Comparison of ENCODE assay signal across 30 cellular contexts in genomic region chr6:7515363-7515762, GRCh38. TPM values are rescaled to one million over a fixed set of nuclear protein-coding genes. Genes with fewer than 3 reads are reported as not detected.
"Had no signal": no experiment of that assay in that cellular context is flagged by ENCODE, and none has a peak within 500 bp of the region (broad histone marks: within the 10 kb centered on the region; RNA-seq: fewer than 3 reads in every experiment).

No MANE protein-coding gene starts in this region.

- H3K4me1 ChIP-seq: gastroesophageal sphincter, heart right ventricle had no signal

- H3K27ac Mint-ChIP-seq: activated CD4-positive, alpha-beta memory T cell treated with anti-CD3 and anti-CD28 coated beads for 36 hours; activated CD4-positive, alpha-beta T cell treated with anti-CD3 and anti-CD28 coated beads for 36 hours; activated CD4-positive, alpha-beta T cell treated with anti-CD3 and anti-CD28 coated beads, Interleukin-2, amount 10 ng/mL, durations not matched to agents 24 days and 14 days; activated naive CD8-positive, alpha-beta T cell; activated T-cell treated with anti-CD3 and anti-CD28 coated beads, Interleukin-2, amount 50 U/mL, for 24 hours; activated T-cell treated with anti-CD3 and anti-CD28 coated beads, Interleukin-2, amount 50 U/mL, for 72 hours; dendritic cell treated with granulocyte-macrophage colony-stimulating factor and Interleukin-4, amounts not matched to agents 40 ng/mL and 50 ng/mL, for 4 days; endodermal cell had no signal

- ATAC-seq: activated CD4-positive, alpha-beta T cell treated with anti-CD3 and anti-CD28 coated beads for 36 hours; activated T-cell treated with anti-CD3 and anti-CD28 coated beads, Interleukin-2, amount 50 U/mL, for 72 hours; gastroesophageal sphincter; heart right ventricle had no signal

- H3K27ac ChIP-seq: brain microvascular endothelial cell, cardiac muscle cell, coronary artery, dorsolateral prefrontal cortex, gastroesophageal sphincter, heart right ventricle, hepatocyte had no signal

- H3K27me3 ChIP-seq: brain microvascular endothelial cell, cardiac muscle cell, hepatocyte had no signal

- H3K36me3 ChIP-seq: brain microvascular endothelial cell, cardiac muscle cell, gastroesophageal sphincter, heart right ventricle had no signal

- H3K36me3 Mint-ChIP-seq: activated CD4-positive, alpha-beta memory T cell treated with anti-CD3 and anti-CD28 coated beads for 36 hours; activated naive CD8-positive, alpha-beta T cell had no signal

- DNase-seq: activated CD4-positive, alpha-beta memory T cell treated with anti-CD3 and anti-CD28 coated beads for 36 hours; activated CD4-positive, alpha-beta T cell treated with anti-CD3 and anti-CD28 coated beads for 36 hours; activated CD4-positive, alpha-beta T cell treated with anti-CD3 and anti-CD28 coated beads, Interleukin-2, amount 10 ng/mL, durations not matched to agents 24 days and 14 days; activated CD4-positive, CD25-positive, alpha-beta regulatory T cell; activated CD4-positive, CD25-positive, alpha-beta regulatory T cell treated with anti-CD3 and anti-CD28 coated beads, Interleukin-2, amount 50 U/mL, for 72 hours; activated CD8-positive, alpha-beta memory T cell treated with anti-CD3 and anti-CD28 coated beads, Interleukin-2, amount 50 U/mL, for 48 hours; activated effector memory CD4-positive, alpha-beta T cell treated with Interleukin-2 at 50 U/mL for 16 hours; activated gamma-delta T cell treated with Interleukin-2 at 50 U/mL for 16 hours; activated naive CD4-positive, alpha-beta T cell treated with anti-CD3 and anti-CD28 coated beads, Interleukin-2, amount 50 U/mL, for 16 hours; activated naive CD4-positive, alpha-beta T cell treated with Interleukin-2 at 50 U/mL for 16 hours; activated T-cell treated with anti-CD3 and anti-CD28 coated beads for 4 hours; activated T-cell treated with anti-CD3 and anti-CD28 coated beads, Interleukin-2, amount 50 U/mL, for 24 hours; activated T-cell treated with anti-CD3 and anti-CD28 coated beads, Interleukin-2, amount 50 U/mL, for 72 hours; amniotic stem cell; anterior cingulate cortex; brain microvascular endothelial cell; dorsolateral prefrontal cortex; effector memory CD4-positive, alpha-beta T cell; endodermal cell; erythroblast; foreskin melanocyte; heart right ventricle; T-helper 2 cell had no signal

- H3K4me1 Mint-ChIP-seq: activated CD4-positive, alpha-beta T cell treated with anti-CD3 and anti-CD28 coated beads for 36 hours; activated CD4-positive, alpha-beta T cell treated with anti-CD3 and anti-CD28 coated beads, Interleukin-2, amount 10 ng/mL, durations not matched to agents 24 days and 14 days; central memory CD8-positive, alpha-beta T cell had no signal

- H3K9me3 ChIP-seq: gastroesophageal sphincter, heart right ventricle had no signal

- H3K4me3 ChIP-seq: cardiac muscle cell, coronary artery, dorsolateral prefrontal cortex, gastroesophageal sphincter, heart right ventricle, hepatocyte had no signal

- H3K4me3 Mint-ChIP-seq: activated CD4-positive, alpha-beta memory T cell treated with anti-CD3 and anti-CD28 coated beads for 36 hours; activated CD4-positive, alpha-beta T cell treated with anti-CD3 and anti-CD28 coated beads for 36 hours; activated CD4-positive, alpha-beta T cell treated with anti-CD3 and anti-CD28 coated beads, Interleukin-2, amount 10 ng/mL, durations not matched to agents 24 days and 14 days; activated naive CD8-positive, alpha-beta T cell; activated T-cell treated with anti-CD3 and anti-CD28 coated beads, Interleukin-2, amount 50 U/mL, for 24 hours; activated T-cell treated with anti-CD3 and anti-CD28 coated beads, Interleukin-2, amount 50 U/mL, for 72 hours; central memory CD8-positive, alpha-beta T cell; dendritic cell treated with granulocyte-macrophage colony-stimulating factor and Interleukin-4, amounts not matched to agents 40 ng/mL and 50 ng/mL, for 4 days; endodermal cell had no signal

- H3K9me3 Mint-ChIP-seq: activated CD4-positive, alpha-beta memory T cell treated with anti-CD3 and anti-CD28 coated beads for 36 hours; activated CD4-positive, alpha-beta T cell treated with anti-CD3 and anti-CD28 coated beads, Interleukin-2, amount 10 ng/mL, durations not matched to agents 24 days and 14 days; activated T-cell treated with anti-CD3 and anti-CD28 coated beads, Interleukin-2, amount 50 U/mL, for 24 hours; activated T-cell treated with anti-CD3 and anti-CD28 coated beads, Interleukin-2, amount 50 U/mL, for 72 hours; central memory CD8-positive, alpha-beta T cell; dendritic cell treated with granulocyte-macrophage colony-stimulating factor and Interleukin-4, amounts not matched to agents 40 ng/mL and 50 ng/mL, for 4 days; endodermal cell had no signal

RNA-seq across cellular contexts. Expression of gene DSP, which starts 26.1 kb away (rescaled TPM):
- total RNA-seq: activated CD4-positive, alpha-beta T cell treated with anti-CD3 and anti-CD28 coated beads, Interleukin-2, amount 10 ng/mL, durations not matched to agents 24 days and 14 days had no signal
